ENCODE assay signal across 19 cellular contexts in genomic region chr10:42776681-42777080, GRCh38. TPM values are rescaled to one million over a fixed set of nuclear protein-coding genes. Genes with fewer than 3 reads are reported as not detected.
DNase-seq lines count a peak whose midpoint lies in the region; ATAC-seq, FAIRE-seq and TF ChIP-seq lines count a peak whose summit lies in the region.
"Had no signal": no experiment of that assay in that cellular context is flagged by ENCODE, and none has a peak within 500 bp of the region (broad histone marks: within the 10 kb centered on the region; RNA-seq: fewer than 3 reads in every experiment).

No MANE protein-coding gene starts in this region.

- FAIRE-seq in urothelium cell line (lab: Jason Lieb, UNC): peak; percentile 20
- FAIRE-seq in D721Med (lab: Jason Lieb, UNC): no peak
- FAIRE-seq: G401.6, GM12891, GM19239 had no signal

- H3K36me3 ChIP-seq in GM23248 (ENCODE audit: low read depth): no peaks in the 10 kb centered on the region
- H3K36me3 ChIP-seq: BLaER1 had no signal

- no peak overlapping the region for H3K4me2 ChIP-seq in GM23248 (ENCODE audit: unreplicated experiment)
- H3K4me2 ChIP-seq: BLaER1, GM23338 had no signal

- no peaks in the 10 kb centered on the region for H3K9me3 Mint-ChIP-seq in central memory CD8-positive, alpha-beta T cell
- no peaks in the 10 kb centered on the region for H3K9me3 Mint-ChIP-seq in CD4-positive, alpha-beta T cell
- H3K9me3 Mint-ChIP-seq: CD8-positive, alpha-beta T cell; HFFc6 had no signal

- peak overlapping the region; percentile 64 for H3K27ac Mint-ChIP-seq in central memory CD8-positive, alpha-beta T cell (ENCODE audit: low read depth)
- H3K27ac Mint-ChIP-seq in CD4-positive, alpha-beta T cell: no peak overlapping the region
- H3K27ac Mint-ChIP-seq: CD8-positive, alpha-beta T cell; GM23338; HFFc6 had no signal

- H3K4me3 ChIP-seq in GM23248: no peak overlapping the region
- H3K4me3 ChIP-seq: BLaER1, GM23338 had no signal

- H3K27me3 ChIP-seq in foreskin keratinocyte (no peaks in the 10 kb centered on the region), GM23248 (replicated peaks; ENCODE audit: insufficient read depth) (peaks cover 6% of the 10 kb centered on the region; the same call in 1 of the 2 replicates)
- H3K27me3 ChIP-seq in CD4-positive, alpha-beta T cell (ENCODE audit: control insufficient read depth, insufficient read depth, low read length): no peaks in the 10 kb centered on the region
- H3K27me3 ChIP-seq: BLaER1 had no signal

- no peak overlapping the region for H2AFZ ChIP-seq in GM23248
- H2AFZ ChIP-seq: GM23338 had no signal

- H4K20me1 ChIP-seq in GM23248 (ENCODE audit: insufficient read depth): no peaks in the 10 kb centered on the region
- H4K20me1 ChIP-seq: BLaER1 had no signal

- H3F3A ChIP-seq in GM23248 (ENCODE audit: insufficient read depth): no peaks in the 10 kb centered on the region

- CTCF ChIA-PET in CD4-positive, alpha-beta T cell (lab: Charles Lee): no interaction called here

- no peak for ATAC-seq in central memory CD8-positive, alpha-beta T cell (replicated peaks; ENCODE audit: extremely low read depth, poor library complexity, severe bottlenecking)
- ATAC-seq in foreskin keratinocyte: peak; percentile 72
- no peak for ATAC-seq in CD4-positive, alpha-beta T cell (ENCODE audit: poor library complexity)
- ATAC-seq: CD8-positive, alpha-beta T cell; GM23338; HCT116 had no signal

- no peaks in the 10 kb centered on the region for H3K9me3 ChIP-seq in CD4-positive, alpha-beta T cell (ENCODE audit: control insufficient read depth, low read length)
- no peaks in the 10 kb centered on the region for H3K9me3 ChIP-seq in GM23248 (ENCODE audit: low read depth)

- H3K27ac ChIP-seq in foreskin keratinocyte: no peak overlapping the region
- no peak overlapping the region for H3K27ac ChIP-seq in CD4-positive, alpha-beta T cell (ENCODE audit: low read depth, low read length)
- no peak overlapping the region for H3K27ac ChIP-seq in GM23248
- H3K27ac ChIP-seq: BLaER1, HL-60 had no signal

- no peak for TF ChIP-seq CTCF in foreskin keratinocyte (conservative IDR thresholded peaks at IDR 0.05)
- no peak for TF ChIP-seq CTCF in CD4-positive, alpha-beta T cell (IDR thresholded peaks at IDR 0.05)
- no peak for TF ChIP-seq CTCF in D721Med (IDR thresholded peaks at IDR 0.05; ENCODE audit: insufficient read depth, missing control alignments)

- POLR2A ChIA-PET in CD4-positive, alpha-beta T cell (lab: Charles Lee): no interaction called here

- H3K9me2 ChIP-seq in GM23248 (ENCODE audit: insufficient read depth): no peaks in the 10 kb centered on the region

- H3K36me3 Mint-ChIP-seq in central memory CD8-positive, alpha-beta T cell (ENCODE audit: insufficient read depth): peaks cover 5% of the 10 kb centered on the region
- H3K36me3 Mint-ChIP-seq in CD4-positive, alpha-beta T cell (ENCODE audit: low read depth): no peaks in the 10 kb centered on the region
- H3K36me3 Mint-ChIP-seq: CD14-positive monocyte; CD8-positive, alpha-beta T cell had no signal

- in situ Hi-C loops in Caki2 (cut with HindIII; ENCODE audit: low pct_unique_long_range_greater_than_20kb, low sequenced_read_pairs) (no loop called here), GM23248 (cut with MboI) (no loop called here)

- H3K4me1 ChIP-seq in foreskin keratinocyte (no peaks in the 10 kb centered on the region), GM23248 (ENCODE audit: insufficient read depth) (no peaks in the 10 kb centered on the region)

- H3K27me3 Mint-ChIP-seq in central memory CD8-positive, alpha-beta T cell: peaks cover 56% of the 10 kb centered on the region
- peaks cover 45% of the 10 kb centered on the region for H3K27me3 Mint-ChIP-seq in CD4-positive, alpha-beta T cell

- peaks cover 18% of the 10 kb centered on the region for H3K4me1 Mint-ChIP-seq in central memory CD8-positive, alpha-beta T cell
- peaks cover 13% of the 10 kb centered on the region for H3K4me1 Mint-ChIP-seq in CD4-positive, alpha-beta T cell (ENCODE audit: low read depth)
- H3K4me1 Mint-ChIP-seq: GM23338 had no signal

- intact Hi-C loops in CD4-positive, alpha-beta T cell (cut with DNase I, micrococcal nuclease): no loop called here

- 0 to 25% methylated on average over 1 of the region's 1 CpG for WGBS in GM23248 (ENCODE audit: low coverage in 1 of 2, low lambda C conversion rate in 2 of 2, missing lambda C conversion rate in 2 of 2), 2 experiments

- DNase-seq in Caki2 (ENCODE audit: low read depth): peak; percentile 65
- DNase-seq in central memory CD8-positive, alpha-beta T cell (ENCODE audit: low spot score in 2 of 2): no peak
- DNase-seq in foreskin keratinocyte: peak; percentile 71 to 81
- DNase-seq in urothelium cell line (ENCODE audit: low spot score): no peak
- no peak for DNase-seq in CD4-positive, alpha-beta T cell
- no peak for DNase-seq in GM23248
- DNase-seq in D721Med (ENCODE audit: insufficient read length, low spot score): no peak
- DNase-seq: 8988T; CD8-positive, alpha-beta T cell; H7; HFFc6 had no signal

- H3K79me2 ChIP-seq in GM23248 (ENCODE audit: insufficient read depth): no peaks in the 10 kb centered on the region

- H3K4me3 Mint-ChIP-seq in central memory CD8-positive, alpha-beta T cell: no peak overlapping the region
- no peak overlapping the region for H3K4me3 Mint-ChIP-seq in CD4-positive, alpha-beta T cell
- H3K4me3 Mint-ChIP-seq: CD14-positive monocyte; CD8-positive, alpha-beta T cell; GM23338; HFFc6 had no signal

- no peak overlapping the region for H3K9ac ChIP-seq in GM23248
- H3K9ac ChIP-seq: BLaER1 had no signal

RNA-seq across cellular contexts. Expression of gene BMS1, which starts 5.9 kb away (rescaled TPM):
- total RNA-seq in Caki2 (2014; rRNA removed; shearing (Covaris generic); ENCODE audit: low replicate concordance): 18.4 TPM in 2 replicates
- 25.8 and 29.3 TPM in 2 replicates for total RNA-seq in foreskin keratinocyte
- polyA plus RNA-seq in foreskin keratinocyte (10.4 and 13.0 TPM in 2 replicates), GM23248 (2016; fragmentation: Nextera tagmentation; extraction: Ambion mirVana) (14.2 and 15.0 TPM in 2 replicates)
- 10 to 100 TPM; 13.8 to 15.3 TPM for total RNA-seq in CD4-positive, alpha-beta T cell
- total RNA-seq in GM23248 (2014; rRNA removed; shearing (Covaris generic)): 13.9 and 14.7 TPM in 2 replicates

Comparison
In these comparisons a context has a peak if more than half of its experiments do, and no peak if none do; other contexts are left out.
1. DNase-seq: peak in Caki2 (single experiment) and foreskin keratinocyte (2 of 2); none in central memory CD8-positive, alpha-beta T cell (0 of 2), urothelium cell line (single experiment), CD4-positive, alpha-beta T cell (0 of 10), GM23248 (single experiment) and D721Med (single experiment).